ENCODE assay signal across 1 cellular context in the genomic region with DNA sequence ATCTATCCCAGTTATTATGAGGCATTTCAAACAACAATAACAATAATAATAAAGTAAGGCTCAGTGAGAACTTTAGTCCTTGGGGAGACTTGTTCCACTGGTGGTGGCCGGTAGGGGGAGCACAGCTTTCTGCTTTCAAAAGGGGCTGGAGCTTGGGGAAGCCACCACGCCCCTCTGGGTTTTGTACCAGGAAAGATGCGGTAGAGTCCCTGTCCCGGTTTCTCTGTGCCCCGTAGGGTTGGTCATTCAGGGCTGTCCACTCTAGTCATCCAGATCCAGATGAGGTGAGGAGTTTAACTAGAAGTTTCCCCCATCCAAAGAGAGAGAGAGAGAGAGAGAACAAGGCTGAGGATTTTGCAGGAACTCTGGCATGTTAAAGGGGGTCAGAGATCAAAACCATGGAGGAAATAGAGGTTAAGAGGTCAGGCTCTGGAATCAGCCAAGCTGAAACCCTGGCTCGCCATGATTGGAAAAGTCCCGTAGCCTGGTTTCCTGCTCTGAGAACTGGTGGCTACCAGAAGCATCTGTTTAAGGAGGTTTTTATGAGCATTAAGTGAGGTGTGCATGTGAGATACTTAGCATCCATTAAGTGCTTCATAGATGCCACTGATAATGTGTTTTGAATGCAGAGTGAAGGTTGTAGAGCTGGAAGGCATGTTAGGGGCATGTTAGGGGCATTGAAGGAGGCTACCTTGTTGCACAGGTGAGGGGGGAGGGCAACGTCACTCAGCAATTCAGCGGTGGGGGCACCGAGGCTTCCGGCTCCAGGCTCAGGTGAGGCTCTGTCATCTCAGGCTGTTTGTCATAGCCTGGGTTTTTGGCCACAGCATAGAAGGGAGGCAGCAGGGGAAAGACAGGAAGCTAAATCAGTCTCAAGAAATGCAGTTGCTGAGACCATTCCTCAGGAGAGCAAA.
TF ChIP-seq lines count a peak whose summit lies in the region.

No MANE protein-coding gene starts in this region.

TF ChIP-seq in GM23338, 12 proteins besides CTCF, POLR2A, EP300 and RAD21 (continued from another document):
- TF ChIP-seq, protein P1, sequence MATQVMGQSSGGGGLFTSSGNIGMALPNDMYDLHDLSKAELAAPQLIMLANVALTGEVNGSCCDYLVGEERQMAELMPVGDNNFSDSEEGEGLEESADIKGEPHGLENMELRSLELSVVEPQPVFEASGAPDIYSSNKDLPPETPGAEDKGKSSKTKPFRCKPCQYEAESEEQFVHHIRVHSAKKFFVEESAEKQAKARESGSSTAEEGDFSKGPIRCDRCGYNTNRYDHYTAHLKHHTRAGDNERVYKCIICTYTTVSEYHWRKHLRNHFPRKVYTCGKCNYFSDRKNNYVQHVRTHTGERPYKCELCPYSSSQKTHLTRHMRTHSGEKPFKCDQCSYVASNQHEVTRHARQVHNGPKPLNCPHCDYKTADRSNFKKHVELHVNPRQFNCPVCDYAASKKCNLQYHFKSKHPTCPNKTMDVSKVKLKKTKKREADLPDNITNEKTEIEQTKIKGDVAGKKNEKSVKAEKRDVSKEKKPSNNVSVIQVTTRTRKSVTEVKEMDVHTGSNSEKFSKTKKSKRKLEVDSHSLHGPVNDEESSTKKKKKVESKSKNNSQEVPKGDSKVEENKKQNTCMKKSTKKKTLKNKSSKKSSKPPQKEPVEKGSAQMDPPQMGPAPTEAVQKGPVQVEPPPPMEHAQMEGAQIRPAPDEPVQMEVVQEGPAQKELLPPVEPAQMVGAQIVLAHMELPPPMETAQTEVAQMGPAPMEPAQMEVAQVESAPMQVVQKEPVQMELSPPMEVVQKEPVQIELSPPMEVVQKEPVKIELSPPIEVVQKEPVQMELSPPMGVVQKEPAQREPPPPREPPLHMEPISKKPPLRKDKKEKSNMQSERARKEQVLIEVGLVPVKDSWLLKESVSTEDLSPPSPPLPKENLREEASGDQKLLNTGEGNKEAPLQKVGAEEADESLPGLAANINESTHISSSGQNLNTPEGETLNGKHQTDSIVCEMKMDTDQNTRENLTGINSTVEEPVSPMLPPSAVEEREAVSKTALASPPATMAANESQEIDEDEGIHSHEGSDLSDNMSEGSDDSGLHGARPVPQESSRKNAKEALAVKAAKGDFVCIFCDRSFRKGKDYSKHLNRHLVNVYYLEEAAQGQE (IDR thresholded peaks at IDR 0.05; ENCODE audit: unreplicated experiment), result no peak
- TF ChIP-seq ZNF331 (CRISPR knock-in tag; IDR thresholded peaks at IDR 0.05; ENCODE audit: low read depth) (no peak), EZH2phosphoT487 (IDR thresholded peaks at IDR 0.05; ENCODE audit: unreplicated experiment) (no peak), STAT1 (IDR thresholded peaks at IDR 0.05; ENCODE audit: unreplicated experiment) (no peak), ZNF114 (CRISPR knock-in tag; IDR thresholded peaks at IDR 0.05) (no peak), POLR2AphosphoS5 (IDR thresholded peaks at IDR 0.05; ENCODE audit: low read depth) (no peak), EZH2 (IDR thresholded peaks at IDR 0.05; ENCODE audit: low read depth, unreplicated experiment) (no peak), NANOG (IDR thresholded peaks at IDR 0.05; ENCODE audit: borderline replicate concordance) (no peak)
